In genomic region chr12:91973813-91974212, GRCh38 we compare ENCODE assay signal across 34 cellular contexts.
"Had no signal": no experiment of that assay in that cellular context is flagged by ENCODE, and none has a peak within 500 bp of the region (broad histone marks: within the 10 kb centered on the region; RNA-seq: fewer than 3 reads in every experiment).

No MANE protein-coding gene starts in this region.

- H3K4me1 ChIP-seq: breast epithelium, colonic mucosa, gastroesophageal sphincter had no signal

- DNase-seq: activated B cell treated with CpG ODN at 0.5 μM for 24 hours; activated CD4-positive, alpha-beta T cell treated with anti-CD3 and anti-CD28 coated beads for 48 hours; activated CD4-positive, alpha-beta T cell treated with anti-CD3 and anti-CD28 coated beads, Interleukin-2, amount 50 U/mL, for 1 hour; activated CD4-positive, alpha-beta T cell treated with anti-CD3 and anti-CD28 coated beads, Interleukin-2, amount 50 U/mL, for 48 hours; activated CD8-positive, alpha-beta memory T cell treated with anti-CD3 and anti-CD28 coated beads for 24 hours; activated CD8-positive, alpha-beta T cell treated with anti-CD3 and anti-CD28 coated beads for 36 hours; activated effector memory CD4-positive, alpha-beta T cell treated with anti-CD3 and anti-CD28 coated beads, Interleukin-2, amount 50 U/mL, for 16 hours; activated naive CD4-positive, alpha-beta T cell treated with anti-CD3 and anti-CD28 coated beads for 36 hours; activated naive CD8-positive, alpha-beta T cell treated with anti-CD3 and anti-CD28 coated beads for 36 hours; activated naive CD8-positive, alpha-beta T cell treated with anti-CD3 and anti-CD28 coated beads, Interleukin-2, amount 50 U/mL, for 24 hours; activated T-cell treated with anti-CD3 and anti-CD28 coated beads, Interleukin-2, amount 50 U/mL, for 4 hours; adrenal gland; amygdala; aorta; central memory CD4-positive, alpha-beta T cell; cerebellar nuclear complex; colonic mucosa; dorsolateral prefrontal cortex; effector memory CD4-positive, alpha-beta T cell; endodermal cell; erythroblast; foreskin melanocyte; heart right ventricle; T-helper 1 cell; T-helper 2 cell had no signal

- H3K36me3 ChIP-seq: adrenal gland, breast epithelium, cardiac muscle cell, colonic mucosa, esophagus muscularis mucosa, gastroesophageal sphincter had no signal

- ATAC-seq: activated CD4-positive, CD25-positive, alpha-beta regulatory T cell treated with anti-CD3 and anti-CD28 coated beads, Interleukin-2, amount 50 U/mL, for 24 hours; activated CD8-positive, alpha-beta T cell treated with anti-CD3 and anti-CD28 coated beads for 36 hours; activated naive CD8-positive, alpha-beta T cell treated with anti-CD3 and anti-CD28 coated beads, Interleukin-2, amount 50 U/mL, for 24 hours; activated T-cell treated with anti-CD3 and anti-CD28 coated beads, Interleukin-2, amount 50 U/mL, for 4 hours; gastroesophageal sphincter; heart right ventricle had no signal

- H3K9me3 ChIP-seq: adrenal gland, breast epithelium, colonic mucosa, esophagus muscularis mucosa, gastroesophageal sphincter, heart right ventricle had no signal

- H3K27me3 Mint-ChIP-seq: activated B cell treated with CpG ODN at 0.5 μM for 24 hours; activated CD8-positive, alpha-beta T cell treated with anti-CD3 and anti-CD28 coated beads for 36 hours; activated naive CD4-positive, alpha-beta T cell treated with anti-CD3 and anti-CD28 coated beads, Interleukin-2, amount 50 U/mL, for 24 hours; activated naive CD8-positive, alpha-beta T cell treated with anti-CD3 and anti-CD28 coated beads for 36 hours; activated naive CD8-positive, alpha-beta T cell treated with anti-CD3 and anti-CD28 coated beads, Interleukin-2, amount 50 U/mL, for 24 hours; brain had no signal

- H3K27ac Mint-ChIP-seq: activated B cell treated with CpG ODN at 0.5 μM for 24 hours; activated CD8-positive, alpha-beta T cell treated with anti-CD3 and anti-CD28 coated beads for 36 hours; activated naive CD4-positive, alpha-beta T cell treated with anti-CD3 and anti-CD28 coated beads for 36 hours; activated naive CD4-positive, alpha-beta T cell treated with anti-CD3 and anti-CD28 coated beads, Interleukin-2, amount 50 U/mL, for 24 hours; activated naive CD8-positive, alpha-beta T cell treated with anti-CD3 and anti-CD28 coated beads for 36 hours; activated naive CD8-positive, alpha-beta T cell treated with anti-CD3 and anti-CD28 coated beads, Interleukin-2, amount 50 U/mL, for 24 hours; activated T-helper 2 cell treated with anti-CD3 and anti-CD28 coated beads, Interferon-gamma antibody, Interleukin-2, Interleukin-4, amounts not matched to agents 10 μg/mL and 5 μg/mL and 100 μg/mL, durations not matched to agents 14 hours and 24 hours and 36 hours; brain; endodermal cell had no signal

- H3K27me3 ChIP-seq: adrenal gland, breast epithelium, cardiac muscle cell, colonic mucosa, dorsolateral prefrontal cortex, esophagus muscularis mucosa, gastroesophageal sphincter, heart right ventricle had no signal

- H3K4me1 Mint-ChIP-seq: activated B cell treated with CpG ODN at 0.5 μM for 24 hours had no signal

- H3K27ac ChIP-seq: adrenal gland, breast epithelium, cardiac muscle cell, colonic mucosa, dorsolateral prefrontal cortex, esophagus muscularis mucosa, gastroesophageal sphincter, heart right ventricle, VCaP had no signal

- H3K4me3 Mint-ChIP-seq: activated B cell treated with CpG ODN at 0.5 μM for 24 hours; activated CD8-positive, alpha-beta T cell treated with anti-CD3 and anti-CD28 coated beads for 36 hours; activated naive CD4-positive, alpha-beta T cell treated with anti-CD3 and anti-CD28 coated beads for 36 hours; activated naive CD4-positive, alpha-beta T cell treated with anti-CD3 and anti-CD28 coated beads, Interleukin-2, amount 50 U/mL, for 24 hours; activated naive CD8-positive, alpha-beta T cell treated with anti-CD3 and anti-CD28 coated beads for 36 hours; activated naive CD8-positive, alpha-beta T cell treated with anti-CD3 and anti-CD28 coated beads, Interleukin-2, amount 50 U/mL, for 24 hours; activated T-cell treated with anti-CD3 and anti-CD28 coated beads, Interleukin-2, amount 50 U/mL, for 4 hours; brain; endodermal cell had no signal

- H3K4me3 ChIP-seq: adrenal gland, breast epithelium, cardiac muscle cell, colonic mucosa, dorsolateral prefrontal cortex, esophagus muscularis mucosa, gastroesophageal sphincter, heart right ventricle had no signal
